Comparison of ENCODE assay signal across 8 cellular contexts in the genomic region with DNA sequence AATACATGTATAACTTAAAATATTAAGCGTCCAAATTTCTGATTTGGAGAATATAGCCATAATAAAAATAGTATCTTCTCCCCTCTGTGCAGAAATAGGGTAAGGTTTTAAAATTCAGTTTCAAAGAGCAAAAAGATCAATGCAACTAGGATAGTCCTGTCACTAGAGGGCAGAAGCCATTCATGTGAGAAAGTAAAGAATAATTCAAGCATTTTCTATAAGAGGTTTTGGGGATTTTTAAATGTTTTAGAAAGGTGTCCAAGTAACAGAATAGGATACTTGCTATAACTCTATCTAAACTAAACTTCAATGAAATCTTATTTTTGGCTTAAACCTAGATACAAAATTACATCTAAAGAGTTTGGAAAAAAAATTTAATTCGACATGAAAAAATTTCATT. TPM values are rescaled to one million over a fixed set of nuclear protein-coding genes. Genes with fewer than 3 reads are reported as not detected.
DNase-seq lines count a peak whose midpoint lies in the region; ATAC-seq and TF ChIP-seq lines count a peak whose summit lies in the region.

No MANE protein-coding gene starts in this region.

- H3K27me3 ChIP-seq in upper lobe of right lung: no peaks in the 10 kb centered on the region

- TF ChIP-seq CTCF in C4-2B (conservative IDR thresholded peaks at IDR 0.05) (peak; percentile 71), upper lobe of right lung (IDR thresholded peaks at IDR 0.05) (no peak)

- H3K4me1 ChIP-seq in upper lobe of right lung: no peaks in the 10 kb centered on the region

- ATAC-seq in HG02642 (IDR thresholded peaks at IDR 0.05; ENCODE audit: poor library complexity, unreplicated experiment) (no peak), HG03571 (IDR thresholded peaks at IDR 0.05; ENCODE audit: unreplicated experiment) (no peak), upper lobe of right lung (no peak)

- H3K9me3 ChIP-seq in SK-N-MC (ENCODE audit: low read depth, low read length) (no peaks in the 10 kb centered on the region), upper lobe of right lung (no peaks in the 10 kb centered on the region)

- no peak overlapping the region for H3K27ac ChIP-seq in C4-2B
- H3K27ac ChIP-seq in SK-N-MC: no peak overlapping the region
- H3K27ac ChIP-seq in upper lobe of right lung: no peak overlapping the region

- H3K36me3 ChIP-seq in SK-N-MC (ENCODE audit: insufficient read depth, low read length) (no peaks in the 10 kb centered on the region), upper lobe of right lung (no peaks in the 10 kb centered on the region)

- H3K4me3 ChIP-seq in SK-N-MC: no peak overlapping the region
- H3K4me3 ChIP-seq in upper lobe of right lung: no peak overlapping the region

- no peak overlapping the region for H3K9ac ChIP-seq in SK-N-MC (ENCODE audit: insufficient read length)

- DNase-seq in HS-5 (ENCODE audit: low read depth): peak; percentile 11
- DNase-seq in SK-N-MC (ENCODE audit: low read depth, low spot score): peak; percentile 24
- peak; percentile 22 for DNase-seq in iPS-NIHi11 (ENCODE audit: low spot score)
- no peak for DNase-seq in upper lobe of right lung
- DNase-seq in posterior cingulate gyrus: no peak

- intact Hi-C loops in upper lobe of right lung (cut with DNase I): no loop called here
- intact Hi-C loops in posterior cingulate gyrus (cut with DNase I): no loop called here

RNA-seq across cellular contexts. Expression of gene ADAMTS20, which starts 50.3 kb away (rescaled TPM):
- total RNA-seq in upper lobe of right lung: not detected

Comparison
In these comparisons a context has a peak if more than half of its experiments do, and no peak if none do; other contexts are left out.
1. DNase-seq: peak in HS-5 (single experiment), SK-N-MC (single experiment) and iPS-NIHi11 (single experiment); none in upper lobe of right lung (single experiment) and posterior cingulate gyrus (0 of 10).